Comparison of ENCODE assay signal across 25 cellular contexts in genomic region chr15:79689030-79689429, GRCh38.
"Had no signal": no experiment of that assay in that cellular context is flagged by ENCODE, and none has a peak within 500 bp of the region (broad histone marks: within the 10 kb centered on the region; RNA-seq: fewer than 3 reads in every experiment).

No MANE protein-coding gene starts in this region.

- DNase-seq: activated CD4-positive, alpha-beta T cell treated with anti-CD3 and anti-CD28 coated beads for 48 hours; activated CD4-positive, alpha-beta T cell treated with anti-CD3 and anti-CD28 coated beads, Interleukin-2, amount 50 U/mL, for 48 hours; activated CD4-positive, CD25-positive, alpha-beta regulatory T cell treated with anti-CD3 and anti-CD28 coated beads, Interleukin-2, amount 50 U/mL, for 72 hours; activated CD8-positive, alpha-beta memory T cell treated with anti-CD3 and anti-CD28 coated beads, Interleukin-2, amount 10 ng/mL, durations not matched to agents 7 days and 5 days; activated effector memory CD4-positive, alpha-beta T cell treated with Interleukin-2 at 50 U/mL for 16 hours; activated naive CD4-positive, alpha-beta T cell; activated T-cell treated with anti-CD3 and anti-CD28 coated beads, Interleukin-2, amount 50 U/mL, for 24 hours; aorta; central memory CD4-positive, alpha-beta T cell; MG63; MV-4-11; NCI-H1092 treated with DMSO at 0.1 percent for 48 hours; NCI-H1436; NCI-H187; NCI-H2081; NCI-H510A treated with DMSO at 0.1 percent for 48 hours; NCI-H69; NK-92 treated with Interleukin-12 subunit alpha and Interleukin-12 subunit beta, amount 100 ng/mL, for 24 hours; Peyer's patch; Right ventricle myocardium superior; SJCRH30; SK-N-SH; T-helper 1 cell had no signal

- FAIRE-seq: bronchial epithelial cell had no signal

- ATAC-seq: activated CD8-positive, alpha-beta memory T cell treated with anti-CD3 and anti-CD28 coated beads, Interleukin-2, amount 10 ng/mL, durations not matched to agents 7 days and 5 days; WTC11 had no signal
